19 cellular contexts compared by ENCODE assay signal in the genomic region with DNA sequence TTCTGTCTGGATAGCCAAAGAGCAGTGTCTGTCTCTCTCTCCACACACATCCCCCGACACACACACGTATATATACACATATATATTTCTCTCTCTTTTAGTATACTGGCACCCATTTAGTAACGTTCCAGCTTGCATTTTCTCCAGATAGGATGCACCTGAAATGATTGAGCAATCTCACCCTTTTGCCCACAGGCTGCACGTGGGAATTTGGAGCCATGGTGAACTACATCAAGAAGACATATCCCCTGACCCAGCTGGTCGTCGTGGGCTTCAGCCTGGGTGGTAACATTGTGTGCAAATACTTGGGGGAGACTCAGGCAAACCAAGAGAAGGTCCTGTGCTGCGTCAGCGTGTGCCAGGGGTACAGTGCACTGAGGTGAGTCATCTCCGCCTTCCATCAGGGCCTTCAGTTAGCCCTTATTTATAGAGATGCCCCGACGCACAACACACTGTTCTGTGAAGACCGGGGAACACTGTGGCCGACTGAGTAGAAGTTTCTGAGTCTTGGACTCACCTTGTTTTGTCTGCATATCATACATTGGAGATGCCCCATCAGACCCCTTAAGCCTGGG. TPM values are rescaled to one million over a fixed set of nuclear protein-coding genes. Genes with fewer than 3 reads are reported as not detected.
DNase-seq lines count a peak whose midpoint lies in the region; ATAC-seq, FAIRE-seq and TF ChIP-seq lines count a peak whose summit lies in the region.
"Had no signal": no experiment of that assay in that cellular context is flagged by ENCODE, and none has a peak within 500 bp of the region (broad histone marks: within the 10 kb centered on the region; RNA-seq: fewer than 3 reads in every experiment).

No MANE protein-coding gene starts in this region.

- ATAC-seq in HepG2 (no peak), right lobe of liver (peak in 3 of 4 donors; percentile 6 to 38 (median 10))
- no peak for ATAC-seq in activated naive CD8-positive, alpha-beta T cell treated with anti-CD3 and anti-CD28 coated beads, Interleukin-2, amount 50 U/mL, for 24 hours
- ATAC-seq: PC-3 had no signal

- POLR2A ChIA-PET in HepG2 (lab: Yijun Ruan, JAX): interaction anchor here (0.6 kb wide), 1 partner anchor 53 kb away, joined by 3 read pairs; no protein-coding TSS in a partner anchor

- DNase-seq in HepG2 (ENCODE audit: low spot score): no peak
- DNase-seq in activated naive CD8-positive, alpha-beta T cell treated with anti-CD3 and anti-CD28 coated beads, Interleukin-2, amount 50 U/mL, for 24 hours: no peak
- DNase-seq in right lobe of liver: no peak
- DNase-seq in tibial artery: no peak
- no peak for DNase-seq in A172 (ENCODE audit: low spot score)
- DNase-seq in inferior parietal cortex (ENCODE audit: extremely low spot score): no peak
- DNase-seq: ACHN, COR-L47, DMS 273 treated with DMSO at 0.1 percent for 48 hours, DND-41, NCI-H1417, NCI-H187 treated with DMSO at 0.1 percent for 48 hours, NCI-H2227 treated with DMSO at 0.1 percent for 48 hours, NCI-H526, PC-3, SJCRH30 had no signal

- H3K4me1 Mint-ChIP-seq in activated naive CD8-positive, alpha-beta T cell treated with anti-CD3 and anti-CD28 coated beads, Interleukin-2, amount 50 U/mL, for 24 hours: peaks cover 32% of the 10 kb centered on the region

- H3K9ac ChIP-seq in liver (ENCODE audit: low read depth in 1 of 2, low read length in 2 of 2) (no peak overlapping the region), HepG2 (ENCODE audit: insufficient read depth, low read depth, low read length) (no peak overlapping the region)
- H3K9ac ChIP-seq: KMS-11 had no signal

- no peaks in the 10 kb centered on the region for H3K27me3 Mint-ChIP-seq in activated naive CD8-positive, alpha-beta T cell treated with anti-CD3 and anti-CD28 coated beads, Interleukin-2, amount 50 U/mL, for 24 hours

- no peak for TF ChIP-seq RAD21 in liver (IDR thresholded peaks at IDR 0.05)
- no peak for TF ChIP-seq RAD21 in HepG2 (CRISPR knock-in tag; IDR thresholded peaks at IDR 0.05)

- H3K4me1 ChIP-seq in liver (ENCODE audit: control insufficient read depth in 4 of 4, insufficient read depth in 4 of 4, low read length in 3 of 4) (peaks cover 0 to 3% (median 0%) of the 10 kb centered on the region in 4 donors), HepG2 (ENCODE audit: insufficient read depth, low read length) (peaks cover 9% of the 10 kb centered on the region; the same call in 1 of the 2 replicates), right lobe of liver (no peaks in the 10 kb centered on the region), tibial artery (peaks cover 0 to 68% (median 26%) of the 10 kb centered on the region in 4 donors)
- H3K4me1 ChIP-seq: SJCRH30 had no signal

- H3K27ac ChIP-seq in liver (ENCODE audit: low read depth in 1 of 2, low read length in 2 of 2) (no peak overlapping the region), HepG2 (ENCODE audit: extremely low read length, insufficient read depth, low read length) (no peak overlapping the region), right lobe of liver (no peak overlapping the region), tibial artery (peak overlapping the region; percentile 13 to 56)
- H3K27ac ChIP-seq: KMS-11, SJCRH30 had no signal

- no peak for TF ChIP-seq EP300 in HepG2 (IDR thresholded peaks at IDR 0.05; ENCODE audit: low read depth in 2 of 2, low read length in 2 of 2)
- no peak for TF ChIP-seq EP300 in HepG2 (CRISPR knock-in tag; IDR thresholded peaks at IDR 0.05; ENCODE audit: borderline replicate concordance)

- no peaks in the 10 kb centered on the region for H3K79me2 ChIP-seq in HepG2 (ENCODE audit: insufficient read depth, low read length)

- CTCF ChIA-PET in HepG2 (lab: Yijun Ruan, JAX; ENCODE audit: low intra/inter-chr PET ratio, low total read pairs): interaction anchor here (3.8 kb wide), 1 partner anchor 119 kb away, joined by 75 read pairs; no protein-coding TSS in a partner anchor

- intact Hi-C loops in HepG2 (cut with micrococcal nuclease; ENCODE audit: unreplicated experiment): loop anchor here (10.0 kb wide), 1 partner anchor 281 kb away; a partner anchor contains a TSS
- intact Hi-C loops in right lobe of liver (cut with DNase I): loop anchor here in 1 of 2 donors (5.0 kb wide), 1 partner anchor 118 kb away; no protein-coding TSS in a partner anchor
- intact Hi-C loops in tibial artery (cut with DNase I; ENCODE audit: low total_unique reads): loop anchor here (5.0 kb wide), 2 partner anchors 118 to 283 kb away; no protein-coding TSS in a partner anchor

- no peaks in the 10 kb centered on the region for H3K9me3 Mint-ChIP-seq in activated naive CD8-positive, alpha-beta T cell treated with anti-CD3 and anti-CD28 coated beads, Interleukin-2, amount 50 U/mL, for 24 hours

- H3K4me3 ChIP-seq in liver (ENCODE audit: low read depth in 1 of 3, low read length in 3 of 3): no peak overlapping the region
- H3K4me3 ChIP-seq in HepG2 (replicated peaks in 1 of 3; ENCODE audit: insufficient read depth in 1 of 3, low read depth in 2 of 3, low read length in 3 of 3): no peak overlapping the region
- H3K4me3 ChIP-seq in right lobe of liver: no peak overlapping the region
- H3K4me3 ChIP-seq in tibial artery: no peak overlapping the region
- H3K4me3 ChIP-seq: SJCRH30 had no signal

- H3K4me3 Mint-ChIP-seq in activated naive CD8-positive, alpha-beta T cell treated with anti-CD3 and anti-CD28 coated beads, Interleukin-2, amount 50 U/mL, for 24 hours: no peak overlapping the region

- H3K9me3 ChIP-seq in liver (ENCODE audit: control insufficient read depth in 4 of 4, low read length in 3 of 4): no peaks in the 10 kb centered on the region
- no peaks in the 10 kb centered on the region for H3K9me3 ChIP-seq in HepG2 (ENCODE audit: low read length)
- no peaks in the 10 kb centered on the region for H3K9me3 ChIP-seq in right lobe of liver
- H3K9me3 ChIP-seq in tibial artery: no peaks in the 10 kb centered on the region
- H3K9me3 ChIP-seq: SJCRH30 had no signal

- H4K20me1 ChIP-seq in HepG2 (ENCODE audit: insufficient read depth, low read length): no peaks in the 10 kb centered on the region

- no peak for FAIRE-seq in HepG2 (lab: Jason Lieb, UNC)
- FAIRE-seq: H1 had no signal

- in situ Hi-C loops in HepG2 (cut with HindIII; ENCODE audit: extremely low pct_ligation_motif_present, low pct_unique_long_range_greater_than_20kb): loop anchor here (5.0 to 10.0 kb wide), 2 partner anchors 118 to 271 kb away; no protein-coding TSS in a partner anchor

- TF ChIP-seq POLR2A in HepG2 (IDR thresholded peaks at IDR 0.05; ENCODE audit: insufficient read depth in 1 of 2, low read depth in 2 of 2, low read length in 2 of 2): no peak
- TF ChIP-seq POLR2A in right lobe of liver (IDR thresholded peaks at IDR 0.05): no peak

- peak overlapping the region; percentile 1 for H3K27ac Mint-ChIP-seq in activated naive CD8-positive, alpha-beta T cell treated with anti-CD3 and anti-CD28 coated beads, Interleukin-2, amount 50 U/mL, for 24 hours

- no peak overlapping the region for H3K4me2 ChIP-seq in HepG2 (ENCODE audit: low read depth, low read length)
- H3K4me2 ChIP-seq: KMS-11 had no signal

- WGBS in liver: 69% methylated on average over 13 of the region's 13 CpGs
- WGBS in HepG2 (ENCODE audit: low lambda C conversion rate): 91% methylated on average over 13 of the region's 13 CpGs
- WGBS in right lobe of liver (ENCODE audit: insufficient coverage, low coverage, low lambda C conversion rate, missing lambda C conversion rate): 34% methylated on average over 6 of the region's 13 CpGs

- TF ChIP-seq CTCF in liver (IDR thresholded peaks at IDR 0.05; ENCODE audit: low read depth, low read length, missing input control): no peak
- TF ChIP-seq CTCF in HepG2 (CRISPR knock-in tag; IDR thresholded peaks at IDR 0.05): no peak
- TF ChIP-seq CTCF in right lobe of liver (IDR thresholded peaks at IDR 0.05): no peak
- no peak for TF ChIP-seq CTCF in tibial artery (IDR thresholded peaks at IDR 0.05)

- no TSS peak for BruUV-seq in HepG2 (replicated peaks; lab: Mats Ljungman, UMichigan)

- H3K36me3 ChIP-seq in liver (ENCODE audit: control insufficient read depth in 4 of 4, insufficient read depth in 3 of 4, low read depth in 1 of 4, low read length in 3 of 4): peaks cover 8 to 82% (median 67%) of the 10 kb centered on the region in 4 donors
- H3K36me3 ChIP-seq in HepG2 (replicated peaks in 1 of 2; ENCODE audit: control insufficient read depth in 1 of 2, insufficient read depth in 2 of 2, low read length in 2 of 2): peaks cover 8 to 44% of the 10 kb centered on the region in 2 experiments
- H3K36me3 ChIP-seq in right lobe of liver: peaks cover 0 to 64% (median 43%) of the 10 kb centered on the region in 4 donors
- H3K36me3 ChIP-seq in tibial artery: peaks cover 21 to 48% (median 43%) of the 10 kb centered on the region in 3 donors
- H3K36me3 ChIP-seq: SJCRH30 had no signal

- peaks cover 21% of the 10 kb centered on the region for H3K36me3 Mint-ChIP-seq in activated naive CD8-positive, alpha-beta T cell treated with anti-CD3 and anti-CD28 coated beads, Interleukin-2, amount 50 U/mL, for 24 hours (ENCODE audit: low read depth)

- H3K27me3 ChIP-seq in liver (ENCODE audit: control insufficient read depth in 4 of 4, insufficient read depth in 4 of 4, low read length in 3 of 4) (no peaks in the 10 kb centered on the region), HepG2 (ENCODE audit: control insufficient read depth in 1 of 2, insufficient read depth in 2 of 2, low read length in 2 of 2) (no peaks in the 10 kb centered on the region), right lobe of liver (no peaks in the 10 kb centered on the region), tibial artery (no peaks in the 10 kb centered on the region)
- H3K27me3 ChIP-seq: SJCRH30 had no signal

- no peak overlapping the region for H2AFZ ChIP-seq in HepG2 (ENCODE audit: low read length)

RNA-seq across cellular contexts. Expression of a gene that starts 45.7 kb away (rescaled TPM):
- not detected for total RNA-seq in liver
- polyA plus RNA-seq in liver: under 1 TPM in 1 of 2 donors, not detected in 1; 0.17 TPM
- total RNA-seq in HepG2 (2016; rRNA removed; fragmentation: Illumina TruSeq; extraction: Trizol): not detected in 2 replicates
- not detected in 2 replicates for total RNA-seq in HepG2 (2016; cell fraction: cytosol; rRNA removed; fragmentation: Illumina TruSeq; extraction: Trizol; ENCODE audit: low read depth)
- 0.24 TPM in 1 of 2 replicates, not detected in the other for total RNA-seq in HepG2 (2016; cell fraction: insoluble cytoplasmic fraction; rRNA removed; fragmentation: Illumina TruSeq; extraction: Trizol)
- total RNA-seq in HepG2 (2016; cell fraction: membrane; rRNA removed; fragmentation: Illumina TruSeq; extraction: Trizol): not detected in 2 replicates
- total RNA-seq in HepG2 (2016; cell fraction: nucleus; rRNA removed; fragmentation: Illumina TruSeq; extraction: Trizol): not detected in 2 replicates
- 0.07 and 0.22 TPM in 2 replicates for polyA plus RNA-seq in HepG2 (2011; rRNA removed)
- polyA plus RNA-seq in HepG2 (2011; cell fraction: cytosol; rRNA removed): 0.05 and 0.13 TPM in 2 replicates
- polyA plus RNA-seq in HepG2 (2011; cell fraction: nucleus; rRNA removed): 0.57 and 0.61 TPM in 2 replicates
- polyA plus RNA-seq in HepG2 (2012): 0.35 TPM in 1 of 2 replicates, not detected in the other
- polyA plus RNA-seq in HepG2 (2016; cell fraction: cytosol; fragmentation: Illumina TruSeq; extraction: Trizol; ENCODE audit: low read depth): not detected in 2 replicates
- polyA plus RNA-seq in HepG2 (2016; cell fraction: insoluble cytoplasmic fraction; fragmentation: Illumina TruSeq; extraction: Trizol; ENCODE audit: low read depth): not detected in 2 replicates
- polyA plus RNA-seq in HepG2 (2016; cell fraction: membrane; fragmentation: Illumina TruSeq; extraction: Trizol; ENCODE audit: low read depth): not detected in 2 replicates
- polyA plus RNA-seq in HepG2 (2016; cell fraction: nucleus; fragmentation: Illumina TruSeq; extraction: Trizol; ENCODE audit: insufficient read depth, low read depth): not detected in 2 replicates
- polyA minus RNA-seq in HepG2 (2011; rRNA and poly(A)+ RNA removed; ENCODE audit: low replicate concordance): not detected in 2 replicates
- polyA minus RNA-seq in HepG2 (2011; cell fraction: cytosol; rRNA and poly(A)+ RNA removed): not detected in 2 replicates
- not detected in 2 replicates for polyA minus RNA-seq in HepG2 (2011; cell fraction: nucleus; rRNA and poly(A)+ RNA removed)
- not detected for total RNA-seq in right lobe of liver
- not detected in 2 replicates for total RNA-seq in A172 (2014; rRNA removed; shearing (Covaris generic))
- total RNA-seq: H1, PC-3, SJCRH30 had no signal

Comparison
In these comparisons a context has a peak if more than half of its experiments do, and no peak if none do; other contexts are left out.
1. ATAC-seq: peak in right lobe of liver (3 of 4); none in HepG2 (single experiment) and activated naive CD8-positive, alpha-beta T cell treated with anti-CD3 and anti-CD28 coated beads, Interleukin-2, amount 50 U/mL, for 24 hours (single experiment).
2. H3K27ac ChIP-seq: peak in tibial artery (2 of 2); none in liver (0 of 2), HepG2 (single experiment) and right lobe of liver (0 of 3).